ENCODE assay signal across 1 cellular context in the genomic region with DNA sequence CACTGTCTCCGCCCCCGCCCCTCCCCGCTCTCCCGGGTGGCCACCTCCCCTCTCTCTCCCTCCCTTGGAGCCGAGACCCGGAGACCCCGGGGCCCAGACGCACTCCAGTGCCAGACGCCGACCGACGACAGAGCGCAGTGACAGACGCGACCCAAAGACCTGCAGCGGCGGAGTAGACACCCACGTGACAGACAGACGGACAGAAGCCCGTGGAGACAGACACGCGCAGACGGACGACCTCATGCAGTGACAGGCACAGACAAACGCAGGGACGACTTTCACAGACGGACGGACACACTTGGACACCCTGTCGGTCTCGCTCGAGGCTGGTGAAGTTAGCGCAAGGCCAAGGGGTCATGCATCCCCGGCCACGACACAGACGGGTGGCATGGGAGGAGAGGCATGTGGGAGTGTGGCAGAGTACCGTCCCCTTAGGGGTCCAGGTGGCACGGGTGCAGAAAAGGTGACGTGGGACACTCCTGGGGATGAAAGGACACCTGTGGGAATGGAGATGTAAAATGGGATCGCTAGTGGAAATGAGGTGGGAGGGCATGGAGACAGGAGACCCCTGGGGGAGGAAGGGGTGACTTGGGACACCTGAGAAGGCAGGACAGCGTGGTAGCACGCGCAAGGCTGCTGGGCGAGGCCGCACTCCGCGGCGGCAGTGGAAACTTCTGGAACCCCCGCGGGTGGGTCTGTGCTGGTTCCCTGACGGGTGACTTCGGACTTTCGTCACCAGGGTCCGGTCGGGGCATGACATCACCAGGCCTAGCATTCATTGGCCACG.
TF ChIP-seq lines count a peak whose summit lies in the region.

No MANE protein-coding gene starts in this region.

TF ChIP-seq in WTC11, 78 proteins besides CTCF, POLR2A, EP300 and RAD21 (continued from another document and continues in another):
- TF ChIP-seq IRF2 (CRISPR knock-in tag; IDR thresholded peaks at IDR 0.05; ENCODE audit: borderline replicate concordance, low read depth), result no peak
- TF ChIP-seq, protein P1, sequence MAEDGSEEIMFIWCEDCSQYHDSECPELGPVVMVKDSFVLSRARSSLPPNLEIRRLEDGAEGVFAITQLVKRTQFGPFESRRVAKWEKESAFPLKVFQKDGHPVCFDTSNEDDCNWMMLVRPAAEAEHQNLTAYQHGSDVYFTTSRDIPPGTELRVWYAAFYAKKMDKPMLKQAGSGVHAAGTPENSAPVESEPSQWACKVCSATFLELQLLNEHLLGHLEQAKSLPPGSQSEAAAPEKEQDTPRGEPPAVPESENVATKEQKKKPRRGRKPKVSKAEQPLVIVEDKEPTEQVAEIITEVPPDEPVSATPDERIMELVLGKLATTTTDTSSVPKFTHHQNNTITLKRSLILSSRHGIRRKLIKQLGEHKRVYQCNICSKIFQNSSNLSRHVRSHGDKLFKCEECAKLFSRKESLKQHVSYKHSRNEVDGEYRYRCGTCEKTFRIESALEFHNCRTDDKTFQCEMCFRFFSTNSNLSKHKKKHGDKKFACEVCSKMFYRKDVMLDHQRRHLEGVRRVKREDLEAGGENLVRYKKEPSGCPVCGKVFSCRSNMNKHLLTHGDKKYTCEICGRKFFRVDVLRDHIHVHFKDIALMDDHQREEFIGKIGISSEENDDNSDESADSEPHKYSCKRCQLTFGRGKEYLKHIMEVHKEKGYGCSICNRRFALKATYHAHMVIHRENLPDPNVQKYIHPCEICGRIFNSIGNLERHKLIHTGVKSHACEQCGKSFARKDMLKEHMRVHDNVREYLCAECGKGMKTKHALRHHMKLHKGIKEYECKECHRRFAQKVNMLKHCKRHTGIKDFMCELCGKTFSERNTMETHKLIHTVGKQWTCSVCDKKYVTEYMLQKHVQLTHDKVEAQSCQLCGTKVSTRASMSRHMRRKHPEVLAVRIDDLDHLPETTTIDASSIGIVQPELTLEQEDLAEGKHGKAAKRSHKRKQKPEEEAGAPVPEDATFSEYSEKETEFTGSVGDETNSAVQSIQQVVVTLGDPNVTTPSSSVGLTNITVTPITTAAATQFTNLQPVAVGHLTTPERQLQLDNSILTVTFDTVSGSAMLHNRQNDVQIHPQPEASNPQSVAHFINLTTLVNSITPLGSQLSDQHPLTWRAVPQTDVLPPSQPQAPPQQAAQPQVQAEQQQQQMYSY (CRISPR knock-in tag; IDR thresholded peaks at IDR 0.05), result no peak
- no peak for TF ChIP-seq FOXJ3 (CRISPR knock-in tag; IDR thresholded peaks at IDR 0.05; ENCODE audit: borderline replicate concordance)
- TF ChIP-seq SMAD4 (CRISPR knock-in tag; IDR thresholded peaks at IDR 0.05), result no peak
- TF ChIP-seq ZNF263 (CRISPR knock-in tag; IDR thresholded peaks at IDR 0.05; ENCODE audit: low read depth), result no peak
- no peak for TF ChIP-seq TP53 (CRISPR knock-in tag; IDR thresholded peaks at IDR 0.05)
- TF ChIP-seq, protein P2, sequence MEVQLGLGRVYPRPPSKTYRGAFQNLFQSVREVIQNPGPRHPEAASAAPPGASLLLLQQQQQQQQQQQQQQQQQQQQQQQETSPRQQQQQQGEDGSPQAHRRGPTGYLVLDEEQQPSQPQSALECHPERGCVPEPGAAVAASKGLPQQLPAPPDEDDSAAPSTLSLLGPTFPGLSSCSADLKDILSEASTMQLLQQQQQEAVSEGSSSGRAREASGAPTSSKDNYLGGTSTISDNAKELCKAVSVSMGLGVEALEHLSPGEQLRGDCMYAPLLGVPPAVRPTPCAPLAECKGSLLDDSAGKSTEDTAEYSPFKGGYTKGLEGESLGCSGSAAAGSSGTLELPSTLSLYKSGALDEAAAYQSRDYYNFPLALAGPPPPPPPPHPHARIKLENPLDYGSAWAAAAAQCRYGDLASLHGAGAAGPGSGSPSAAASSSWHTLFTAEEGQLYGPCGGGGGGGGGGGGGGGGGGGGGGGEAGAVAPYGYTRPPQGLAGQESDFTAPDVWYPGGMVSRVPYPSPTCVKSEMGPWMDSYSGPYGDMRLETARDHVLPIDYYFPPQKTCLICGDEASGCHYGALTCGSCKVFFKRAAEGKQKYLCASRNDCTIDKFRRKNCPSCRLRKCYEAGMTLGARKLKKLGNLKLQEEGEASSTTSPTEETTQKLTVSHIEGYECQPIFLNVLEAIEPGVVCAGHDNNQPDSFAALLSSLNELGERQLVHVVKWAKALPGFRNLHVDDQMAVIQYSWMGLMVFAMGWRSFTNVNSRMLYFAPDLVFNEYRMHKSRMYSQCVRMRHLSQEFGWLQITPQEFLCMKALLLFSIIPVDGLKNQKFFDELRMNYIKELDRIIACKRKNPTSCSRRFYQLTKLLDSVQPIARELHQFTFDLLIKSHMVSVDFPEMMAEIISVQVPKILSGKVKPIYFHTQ (CRISPR knock-in tag; IDR thresholded peaks at IDR 0.05), result no peak
- TF ChIP-seq NFE2L1 (CRISPR knock-in tag; IDR thresholded peaks at IDR 0.05), result peak; percentile 45; the same call in 1 of the 2 replicates
- TF ChIP-seq ESRRA (CRISPR knock-in tag; IDR thresholded peaks at IDR 0.05; ENCODE audit: borderline replicate concordance), result no peak
- TF ChIP-seq, protein P3, sequence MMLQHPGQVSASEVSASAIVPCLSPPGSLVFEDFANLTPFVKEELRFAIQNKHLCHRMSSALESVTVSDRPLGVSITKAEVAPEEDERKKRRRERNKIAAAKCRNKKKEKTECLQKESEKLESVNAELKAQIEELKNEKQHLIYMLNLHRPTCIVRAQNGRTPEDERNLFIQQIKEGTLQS (CRISPR knock-in tag; conservative IDR thresholded peaks at IDR 0.05), result 0 out of 2 replicates have a peak, but pooled peaks have one; percentile 16
- TF ChIP-seq TCF7 (CRISPR knock-in tag; IDR thresholded peaks at IDR 0.05; ENCODE audit: low read depth), result no peak
- TF ChIP-seq, protein P4, sequence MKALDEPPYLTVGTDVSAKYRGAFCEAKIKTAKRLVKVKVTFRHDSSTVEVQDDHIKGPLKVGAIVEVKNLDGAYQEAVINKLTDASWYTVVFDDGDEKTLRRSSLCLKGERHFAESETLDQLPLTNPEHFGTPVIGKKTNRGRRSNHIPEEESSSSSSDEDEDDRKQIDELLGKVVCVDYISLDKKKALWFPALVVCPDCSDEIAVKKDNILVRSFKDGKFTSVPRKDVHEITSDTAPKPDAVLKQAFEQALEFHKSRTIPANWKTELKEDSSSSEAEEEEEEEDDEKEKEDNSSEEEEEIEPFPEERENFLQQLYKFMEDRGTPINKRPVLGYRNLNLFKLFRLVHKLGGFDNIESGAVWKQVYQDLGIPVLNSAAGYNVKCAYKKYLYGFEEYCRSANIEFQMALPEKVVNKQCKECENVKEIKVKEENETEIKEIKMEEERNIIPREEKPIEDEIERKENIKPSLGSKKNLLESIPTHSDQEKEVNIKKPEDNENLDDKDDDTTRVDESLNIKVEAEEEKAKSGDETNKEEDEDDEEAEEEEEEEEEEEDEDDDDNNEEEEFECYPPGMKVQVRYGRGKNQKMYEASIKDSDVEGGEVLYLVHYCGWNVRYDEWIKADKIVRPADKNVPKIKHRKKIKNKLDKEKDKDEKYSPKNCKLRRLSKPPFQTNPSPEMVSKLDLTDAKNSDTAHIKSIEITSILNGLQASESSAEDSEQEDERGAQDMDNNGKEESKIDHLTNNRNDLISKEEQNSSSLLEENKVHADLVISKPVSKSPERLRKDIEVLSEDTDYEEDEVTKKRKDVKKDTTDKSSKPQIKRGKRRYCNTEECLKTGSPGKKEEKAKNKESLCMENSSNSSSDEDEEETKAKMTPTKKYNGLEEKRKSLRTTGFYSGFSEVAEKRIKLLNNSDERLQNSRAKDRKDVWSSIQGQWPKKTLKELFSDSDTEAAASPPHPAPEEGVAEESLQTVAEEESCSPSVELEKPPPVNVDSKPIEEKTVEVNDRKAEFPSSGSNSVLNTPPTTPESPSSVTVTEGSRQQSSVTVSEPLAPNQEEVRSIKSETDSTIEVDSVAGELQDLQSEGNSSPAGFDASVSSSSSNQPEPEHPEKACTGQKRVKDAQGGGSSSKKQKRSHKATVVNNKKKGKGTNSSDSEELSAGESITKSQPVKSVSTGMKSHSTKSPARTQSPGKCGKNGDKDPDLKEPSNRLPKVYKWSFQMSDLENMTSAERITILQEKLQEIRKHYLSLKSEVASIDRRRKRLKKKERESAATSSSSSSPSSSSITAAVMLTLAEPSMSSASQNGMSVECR (CRISPR knock-in tag; IDR thresholded peaks at IDR 0.05; ENCODE audit: borderline replicate concordance), result no peak
- TF ChIP-seq, protein P5, sequence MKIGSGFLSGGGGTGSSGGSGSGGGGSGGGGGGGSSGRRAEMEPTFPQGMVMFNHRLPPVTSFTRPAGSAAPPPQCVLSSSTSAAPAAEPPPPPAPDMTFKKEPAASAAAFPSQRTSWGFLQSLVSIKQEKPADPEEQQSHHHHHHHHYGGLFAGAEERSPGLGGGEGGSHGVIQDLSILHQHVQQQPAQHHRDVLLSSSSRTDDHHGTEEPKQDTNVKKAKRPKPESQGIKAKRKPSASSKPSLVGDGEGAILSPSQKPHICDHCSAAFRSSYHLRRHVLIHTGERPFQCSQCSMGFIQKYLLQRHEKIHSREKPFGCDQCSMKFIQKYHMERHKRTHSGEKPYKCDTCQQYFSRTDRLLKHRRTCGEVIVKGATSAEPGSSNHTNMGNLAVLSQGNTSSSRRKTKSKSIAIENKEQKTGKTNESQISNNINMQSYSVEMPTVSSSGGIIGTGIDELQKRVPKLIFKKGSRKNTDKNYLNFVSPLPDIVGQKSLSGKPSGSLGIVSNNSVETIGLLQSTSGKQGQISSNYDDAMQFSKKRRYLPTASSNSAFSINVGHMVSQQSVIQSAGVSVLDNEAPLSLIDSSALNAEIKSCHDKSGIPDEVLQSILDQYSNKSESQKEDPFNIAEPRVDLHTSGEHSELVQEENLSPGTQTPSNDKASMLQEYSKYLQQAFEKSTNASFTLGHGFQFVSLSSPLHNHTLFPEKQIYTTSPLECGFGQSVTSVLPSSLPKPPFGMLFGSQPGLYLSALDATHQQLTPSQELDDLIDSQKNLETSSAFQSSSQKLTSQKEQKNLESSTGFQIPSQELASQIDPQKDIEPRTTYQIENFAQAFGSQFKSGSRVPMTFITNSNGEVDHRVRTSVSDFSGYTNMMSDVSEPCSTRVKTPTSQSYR (CRISPR knock-in tag; IDR thresholded peaks at IDR 0.05), result no peak
- no peak for TF ChIP-seq KAT7 (CRISPR knock-in tag; IDR thresholded peaks at IDR 0.05; ENCODE audit: borderline replicate concordance)
- TF ChIP-seq NR2C2 (CRISPR knock-in tag; IDR thresholded peaks at IDR 0.05), result no peak
- TF ChIP-seq HMGA2 (CRISPR knock-in tag; IDR thresholded peaks at IDR 0.05), result no peak
- TF ChIP-seq, protein P6, sequence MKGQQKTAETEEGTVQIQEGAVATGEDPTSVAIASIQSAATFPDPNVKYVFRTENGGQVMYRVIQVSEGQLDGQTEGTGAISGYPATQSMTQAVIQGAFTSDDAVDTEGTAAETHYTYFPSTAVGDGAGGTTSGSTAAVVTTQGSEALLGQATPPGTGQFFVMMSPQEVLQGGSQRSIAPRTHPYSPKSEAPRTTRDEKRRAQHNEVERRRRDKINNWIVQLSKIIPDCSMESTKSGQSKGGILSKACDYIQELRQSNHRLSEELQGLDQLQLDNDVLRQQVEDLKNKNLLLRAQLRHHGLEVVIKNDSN (CRISPR knock-in tag; IDR thresholded peaks at IDR 0.05), result peak; percentile 48; the same call in 1 of the 2 replicates
- no peak for TF ChIP-seq NFATC4 (CRISPR knock-in tag; IDR thresholded peaks at IDR 0.05)
- no peak for TF ChIP-seq ETV6 (CRISPR knock-in tag; IDR thresholded peaks at IDR 0.05)
- TF ChIP-seq JAZF1 (CRISPR knock-in tag; IDR thresholded peaks at IDR 0.05), result no peak
- TF ChIP-seq NR1H2 (CRISPR knock-in tag; IDR thresholded peaks at IDR 0.05), result no peak
- TF ChIP-seq, protein P7, sequence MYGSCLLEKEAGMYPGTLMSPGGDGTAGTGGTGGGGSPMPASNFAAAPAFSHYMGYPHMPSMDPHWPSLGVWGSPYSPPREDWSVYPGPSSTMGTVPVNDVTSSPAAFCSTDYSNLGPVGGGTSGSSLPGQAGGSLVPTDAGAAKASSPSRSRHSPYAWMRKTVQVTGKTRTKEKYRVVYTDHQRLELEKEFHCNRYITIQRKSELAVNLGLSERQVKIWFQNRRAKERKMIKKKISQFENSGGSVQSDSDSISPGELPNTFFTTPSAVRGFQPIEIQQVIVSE (CRISPR knock-in tag; IDR thresholded peaks at IDR 0.05; ENCODE audit: borderline replicate concordance), result no peak
- no peak for TF ChIP-seq PRRX2 (CRISPR knock-in tag; IDR thresholded peaks at IDR 0.05)
- TF ChIP-seq RELA (CRISPR knock-in tag; IDR thresholded peaks at IDR 0.05; ENCODE audit: borderline replicate concordance), result no peak; the same call in 1 of the 2 replicates
- no peak for TF ChIP-seq ELF4 (CRISPR knock-in tag; IDR thresholded peaks at IDR 0.05; ENCODE audit: low read depth)
- TF ChIP-seq, protein P8, sequence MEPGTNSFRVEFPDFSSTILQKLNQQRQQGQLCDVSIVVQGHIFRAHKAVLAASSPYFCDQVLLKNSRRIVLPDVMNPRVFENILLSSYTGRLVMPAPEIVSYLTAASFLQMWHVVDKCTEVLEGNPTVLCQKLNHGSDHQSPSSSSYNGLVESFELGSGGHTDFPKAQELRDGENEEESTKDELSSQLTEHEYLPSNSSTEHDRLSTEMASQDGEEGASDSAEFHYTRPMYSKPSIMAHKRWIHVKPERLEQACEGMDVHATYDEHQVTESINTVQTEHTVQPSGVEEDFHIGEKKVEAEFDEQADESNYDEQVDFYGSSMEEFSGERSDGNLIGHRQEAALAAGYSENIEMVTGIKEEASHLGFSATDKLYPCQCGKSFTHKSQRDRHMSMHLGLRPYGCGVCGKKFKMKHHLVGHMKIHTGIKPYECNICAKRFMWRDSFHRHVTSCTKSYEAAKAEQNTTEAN (CRISPR knock-in tag; IDR thresholded peaks at IDR 0.05), result 0 out of 2 replicates have a peak, but pooled peaks have one; percentile 39
- no peak for TF ChIP-seq SMAD3 (CRISPR knock-in tag; IDR thresholded peaks at IDR 0.05; ENCODE audit: borderline replicate concordance)
- TF ChIP-seq, protein P9, sequence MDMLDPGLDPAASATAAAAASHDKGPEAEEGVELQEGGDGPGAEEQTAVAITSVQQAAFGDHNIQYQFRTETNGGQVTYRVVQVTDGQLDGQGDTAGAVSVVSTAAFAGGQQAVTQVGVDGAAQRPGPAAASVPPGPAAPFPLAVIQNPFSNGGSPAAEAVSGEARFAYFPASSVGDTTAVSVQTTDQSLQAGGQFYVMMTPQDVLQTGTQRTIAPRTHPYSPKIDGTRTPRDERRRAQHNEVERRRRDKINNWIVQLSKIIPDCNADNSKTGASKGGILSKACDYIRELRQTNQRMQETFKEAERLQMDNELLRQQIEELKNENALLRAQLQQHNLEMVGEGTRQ (CRISPR knock-in tag; IDR thresholded peaks at IDR 0.05), result peak; percentile 57
- no peak for TF ChIP-seq EMX1 (CRISPR knock-in tag; IDR thresholded peaks at IDR 0.05)
- TF ChIP-seq, protein P10, sequence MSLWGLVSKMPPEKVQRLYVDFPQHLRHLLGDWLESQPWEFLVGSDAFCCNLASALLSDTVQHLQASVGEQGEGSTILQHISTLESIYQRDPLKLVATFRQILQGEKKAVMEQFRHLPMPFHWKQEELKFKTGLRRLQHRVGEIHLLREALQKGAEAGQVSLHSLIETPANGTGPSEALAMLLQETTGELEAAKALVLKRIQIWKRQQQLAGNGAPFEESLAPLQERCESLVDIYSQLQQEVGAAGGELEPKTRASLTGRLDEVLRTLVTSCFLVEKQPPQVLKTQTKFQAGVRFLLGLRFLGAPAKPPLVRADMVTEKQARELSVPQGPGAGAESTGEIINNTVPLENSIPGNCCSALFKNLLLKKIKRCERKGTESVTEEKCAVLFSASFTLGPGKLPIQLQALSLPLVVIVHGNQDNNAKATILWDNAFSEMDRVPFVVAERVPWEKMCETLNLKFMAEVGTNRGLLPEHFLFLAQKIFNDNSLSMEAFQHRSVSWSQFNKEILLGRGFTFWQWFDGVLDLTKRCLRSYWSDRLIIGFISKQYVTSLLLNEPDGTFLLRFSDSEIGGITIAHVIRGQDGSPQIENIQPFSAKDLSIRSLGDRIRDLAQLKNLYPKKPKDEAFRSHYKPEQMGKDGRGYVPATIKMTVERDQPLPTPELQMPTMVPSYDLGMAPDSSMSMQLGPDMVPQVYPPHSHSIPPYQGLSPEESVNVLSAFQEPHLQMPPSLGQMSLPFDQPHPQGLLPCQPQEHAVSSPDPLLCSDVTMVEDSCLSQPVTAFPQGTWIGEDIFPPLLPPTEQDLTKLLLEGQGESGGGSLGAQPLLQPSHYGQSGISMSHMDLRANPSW (CRISPR knock-in tag; conservative IDR thresholded peaks at IDR 0.05; ENCODE audit: low read depth), result no peak
- TF ChIP-seq ZNF232 (CRISPR knock-in tag; IDR thresholded peaks at IDR 0.05), result 0 out of 2 replicates have a peak, but pooled peaks have one; percentile 50
- TF ChIP-seq MXD4 (CRISPR knock-in tag; IDR thresholded peaks at IDR 0.05; ENCODE audit: borderline replicate concordance), result no peak
